In genomic region chr2:98805412-98806265, GRCh38 we compare ENCODE assay signal across 1 cellular context.
TF ChIP-seq lines count a peak whose summit lies in the region.

No MANE protein-coding gene starts in this region.

TF ChIP-seq in HepG2, 621 proteins besides CTCF, POLR2A, EP300 and RAD21 (continued from another document and continues in another):
- TF ChIP-seq ZNF232 (CRISPR knock-in tag; IDR thresholded peaks at IDR 0.05; ENCODE audit: borderline replicate concordance) (0 out of 2 replicates have a peak, but pooled peaks have one; percentile 65), RORA (CRISPR knock-in tag; IDR thresholded peaks at IDR 0.05) (no peak), YEATS2 (CRISPR knock-in tag; IDR thresholded peaks at IDR 0.05; ENCODE audit: borderline replicate concordance) (peak; percentile 38; the same call in 1 of the 2 replicates), CENPBD1 (CRISPR knock-in tag; IDR thresholded peaks at IDR 0.05; ENCODE audit: borderline replicate concordance, low read depth) (no peak), ZFAT (CRISPR knock-in tag; conservative IDR thresholded peaks at IDR 0.05) (no peak), RXRA (CRISPR knock-in tag; IDR thresholded peaks at IDR 0.05) (peak; percentile 43; the same call in 1 of the 2 replicates), NFATC3 (CRISPR knock-in tag; IDR thresholded peaks at IDR 0.05) (no peak), FOSL1 (CRISPR knock-in tag; IDR thresholded peaks at IDR 0.05; ENCODE audit: borderline replicate concordance) (no peak), RFX5 (IDR thresholded peaks at IDR 0.05; ENCODE audit: low read depth, low read length) (no peak), NCOA1 (CRISPR knock-in tag; IDR thresholded peaks at IDR 0.05) (peak; percentile 55; the same call in 1 of the 2 replicates), SOX6 (IDR thresholded peaks at IDR 0.05) (no peak), SOX6 (CRISPR knock-in tag; IDR thresholded peaks at IDR 0.05) (peak; percentile 21; the same call in 1 of the 2 replicates), ATF4 (CRISPR knock-in tag; IDR thresholded peaks at IDR 0.05) (peak in 1 of 2 experiments; percentile 70; a peak in 1 of 4 replicates), PRPF4 (IDR thresholded peaks at IDR 0.05; ENCODE audit: low read depth, low read length, poor library complexity, severe bottlenecking) (no peak), ZNF616 (CRISPR knock-in tag; IDR thresholded peaks at IDR 0.05; ENCODE audit: low read depth) (0 out of 2 replicates have a peak, but pooled peaks have one; percentile 31), ZMYM2 (CRISPR knock-in tag; IDR thresholded peaks at IDR 0.05) (0 out of 2 replicates have a peak, but pooled peaks have one; percentile 61), ZNF672 (CRISPR knock-in tag; IDR thresholded peaks at IDR 0.05) (no peak), ZNF552 (CRISPR knock-in tag; IDR thresholded peaks at IDR 0.05; ENCODE audit: borderline replicate concordance) (0 out of 2 replicates have a peak, but pooled peaks have one; percentile 71), ZFP36L2 (CRISPR knock-in tag; IDR thresholded peaks at IDR 0.05) (no peak), ZNF460 (CRISPR knock-in tag; IDR thresholded peaks at IDR 0.05; ENCODE audit: borderline replicate concordance) (peak; percentile 54; the same call in 1 of the 2 replicates), ZNF766 (CRISPR knock-in tag; IDR thresholded peaks at IDR 0.05; ENCODE audit: borderline replicate concordance) (no peak), ELF3 (CRISPR knock-in tag; IDR thresholded peaks at IDR 0.05) (peak; percentile 93), ZNF83 (CRISPR knock-in tag; IDR thresholded peaks at IDR 0.05; ENCODE audit: borderline replicate concordance) (0 out of 2 replicates have a peak, but pooled peaks have one; percentile 24), U2AF2 (IDR thresholded peaks at IDR 0.05; ENCODE audit: low read depth, low read length) (no peak), SMC3 (IDR thresholded peaks at IDR 0.05; ENCODE audit: low read length) (0 out of 2 replicates have a peak, but pooled peaks have one; percentile 29), TEF (CRISPR knock-in tag; IDR thresholded peaks at IDR 0.05) (no peak), ZNF333 (CRISPR knock-in tag; IDR thresholded peaks at IDR 0.05; ENCODE audit: borderline replicate concordance) (no peak), KDM4B (CRISPR knock-in tag; IDR thresholded peaks at IDR 0.05) (peak; percentile 59; the same call in 1 of the 2 replicates), KDM1A (CRISPR knock-in tag; IDR thresholded peaks at IDR 0.05) (no peak), CBX5 (CRISPR knock-in tag; IDR thresholded peaks at IDR 0.05; ENCODE audit: borderline replicate concordance) (peak; percentile 80; the same call in 1 of the 2 replicates), HDAC2 (CRISPR knock-in tag; IDR thresholded peaks at IDR 0.05) (peak; percentile 78), ZNF12 (CRISPR knock-in tag; IDR thresholded peaks at IDR 0.05) (peak; percentile 80; the same call in 1 of the 2 replicates), ZNF546 (CRISPR knock-in tag; conservative IDR thresholded peaks at IDR 0.05) (no peak), MTF2 (CRISPR knock-in tag; IDR thresholded peaks at IDR 0.05; ENCODE audit: borderline replicate concordance) (peak; percentile 67; the same call in 1 of the 2 replicates), CREB3 (CRISPR knock-in tag; IDR thresholded peaks at IDR 0.05) (no peak), KLF9 (CRISPR knock-in tag; IDR thresholded peaks at IDR 0.05; ENCODE audit: low read depth) (0 out of 2 replicates have a peak, but pooled peaks have one; percentile 27), ZNF451 (CRISPR knock-in tag; IDR thresholded peaks at IDR 0.05) (no peak), RERE (CRISPR knock-in tag; IDR thresholded peaks at IDR 0.05; ENCODE audit: low read depth) (no peak), DBP (CRISPR knock-in tag; IDR thresholded peaks at IDR 0.05; ENCODE audit: not compliant biosample characterization) (no peak), BCL6 (CRISPR knock-in tag; IDR thresholded peaks at IDR 0.05) (peak; percentile 40; the same call in 1 of the 2 replicates), ZNF770 (CRISPR knock-in tag; IDR thresholded peaks at IDR 0.05) (peak; percentile 86), MYC (CRISPR knock-in tag; IDR thresholded peaks at IDR 0.05; ENCODE audit: borderline replicate concordance) (peak; percentile 52; the same call in 1 of the 2 replicates)
- TF ChIP-seq, protein P1, sequence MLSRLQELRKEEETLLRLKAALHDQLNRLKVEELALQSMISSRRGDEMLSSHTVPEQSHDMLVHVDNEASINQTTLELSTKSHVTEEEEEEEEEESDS (CRISPR knock-in tag; IDR thresholded peaks at IDR 0.05; ENCODE audit: borderline replicate concordance), result no peak
- TF ChIP-seq, protein P2, sequence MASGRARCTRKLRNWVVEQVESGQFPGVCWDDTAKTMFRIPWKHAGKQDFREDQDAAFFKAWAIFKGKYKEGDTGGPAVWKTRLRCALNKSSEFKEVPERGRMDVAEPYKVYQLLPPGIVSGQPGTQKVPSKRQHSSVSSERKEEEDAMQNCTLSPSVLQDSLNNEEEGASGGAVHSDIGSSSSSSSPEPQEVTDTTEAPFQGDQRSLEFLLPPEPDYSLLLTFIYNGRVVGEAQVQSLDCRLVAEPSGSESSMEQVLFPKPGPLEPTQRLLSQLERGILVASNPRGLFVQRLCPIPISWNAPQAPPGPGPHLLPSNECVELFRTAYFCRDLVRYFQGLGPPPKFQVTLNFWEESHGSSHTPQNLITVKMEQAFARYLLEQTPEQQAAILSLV (CRISPR knock-in tag; IDR thresholded peaks at IDR 0.05; ENCODE audit: borderline replicate concordance), result 0 out of 2 replicates have a peak, but pooled peaks have one; percentile 58
- TF ChIP-seq, protein P3, sequence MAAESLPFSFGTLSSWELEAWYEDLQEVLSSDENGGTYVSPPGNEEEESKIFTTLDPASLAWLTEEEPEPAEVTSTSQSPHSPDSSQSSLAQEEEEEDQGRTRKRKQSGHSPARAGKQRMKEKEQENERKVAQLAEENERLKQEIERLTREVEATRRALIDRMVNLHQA (CRISPR knock-in tag; IDR thresholded peaks at IDR 0.05), result no peak
- TF ChIP-seq, protein P4, sequence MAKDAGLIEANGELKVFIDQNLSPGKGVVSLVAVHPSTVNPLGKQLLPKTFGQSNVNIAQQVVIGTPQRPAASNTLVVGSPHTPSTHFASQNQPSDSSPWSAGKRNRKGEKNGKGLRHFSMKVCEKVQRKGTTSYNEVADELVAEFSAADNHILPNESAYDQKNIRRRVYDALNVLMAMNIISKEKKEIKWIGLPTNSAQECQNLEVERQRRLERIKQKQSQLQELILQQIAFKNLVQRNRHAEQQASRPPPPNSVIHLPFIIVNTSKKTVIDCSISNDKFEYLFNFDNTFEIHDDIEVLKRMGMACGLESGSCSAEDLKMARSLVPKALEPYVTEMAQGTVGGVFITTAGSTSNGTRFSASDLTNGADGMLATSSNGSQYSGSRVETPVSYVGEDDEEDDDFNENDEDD (CRISPR knock-in tag; IDR thresholded peaks at IDR 0.05; ENCODE audit: borderline replicate concordance), result peak; percentile 77; the same call in 1 of the 2 replicates
- TF ChIP-seq, protein P5, sequence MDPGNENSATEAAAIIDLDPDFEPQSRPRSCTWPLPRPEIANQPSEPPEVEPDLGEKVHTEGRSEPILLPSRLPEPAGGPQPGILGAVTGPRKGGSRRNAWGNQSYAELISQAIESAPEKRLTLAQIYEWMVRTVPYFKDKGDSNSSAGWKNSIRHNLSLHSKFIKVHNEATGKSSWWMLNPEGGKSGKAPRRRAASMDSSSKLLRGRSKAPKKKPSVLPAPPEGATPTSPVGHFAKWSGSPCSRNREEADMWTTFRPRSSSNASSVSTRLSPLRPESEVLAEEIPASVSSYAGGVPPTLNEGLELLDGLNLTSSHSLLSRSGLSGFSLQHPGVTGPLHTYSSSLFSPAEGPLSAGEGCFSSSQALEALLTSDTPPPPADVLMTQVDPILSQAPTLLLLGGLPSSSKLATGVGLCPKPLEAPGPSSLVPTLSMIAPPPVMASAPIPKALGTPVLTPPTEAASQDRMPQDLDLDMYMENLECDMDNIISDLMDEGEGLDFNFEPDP (CRISPR knock-in tag; conservative IDR thresholded peaks at IDR 0.05), result no peak
- TF ChIP-seq, protein P6, sequence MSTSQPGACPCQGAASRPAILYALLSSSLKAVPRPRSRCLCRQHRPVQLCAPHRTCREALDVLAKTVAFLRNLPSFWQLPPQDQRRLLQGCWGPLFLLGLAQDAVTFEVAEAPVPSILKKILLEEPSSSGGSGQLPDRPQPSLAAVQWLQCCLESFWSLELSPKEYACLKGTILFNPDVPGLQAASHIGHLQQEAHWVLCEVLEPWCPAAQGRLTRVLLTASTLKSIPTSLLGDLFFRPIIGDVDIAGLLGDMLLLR (CRISPR knock-in tag; IDR thresholded peaks at IDR 0.05), result peak; percentile 17; the same call in 1 of the 2 replicates
